Comparison of ENCODE assay signal across 1 cellular context in the genomic region with DNA sequence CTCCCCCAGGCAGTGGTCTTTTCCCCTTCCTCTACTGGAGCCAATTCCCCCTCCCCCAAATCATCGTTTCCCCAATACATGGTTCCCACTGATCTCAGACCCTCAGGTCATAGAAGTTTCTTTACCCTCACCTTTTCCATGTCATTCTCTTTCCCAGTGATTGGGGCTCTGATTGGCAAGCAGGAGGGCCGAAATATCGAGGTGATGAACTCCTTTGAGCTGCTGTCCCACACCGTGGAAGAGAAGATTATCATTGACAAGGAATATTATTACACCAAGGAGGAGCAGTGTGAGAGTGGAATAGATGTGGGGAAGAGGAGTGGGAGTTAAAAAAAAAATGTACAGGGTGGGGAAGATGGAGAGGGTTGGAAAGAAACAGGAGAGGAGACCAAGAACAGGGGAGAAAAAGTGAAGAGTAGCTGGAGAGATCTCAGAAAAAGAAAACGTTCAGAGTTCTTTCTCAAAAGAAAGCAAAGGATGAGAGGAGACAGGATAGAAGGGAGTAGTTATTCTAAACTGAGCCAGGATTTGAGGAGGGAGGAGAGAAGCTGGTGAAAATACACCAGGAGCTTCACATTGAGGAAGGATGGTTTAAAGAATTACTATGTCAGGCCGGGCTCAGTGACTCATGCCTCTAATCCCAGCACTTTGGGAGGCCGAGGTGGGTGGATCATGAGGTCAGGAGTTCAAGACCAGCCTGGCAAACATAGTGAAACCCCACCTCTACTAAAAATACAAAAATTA.
TF ChIP-seq lines count a peak whose summit lies in the region.

No MANE protein-coding gene starts in this region.

TF ChIP-seq in GM12878, 131 proteins besides CTCF, POLR2A, EP300 and RAD21:
- TF ChIP-seq MTA3 (IDR thresholded peaks at IDR 0.05; ENCODE audit: borderline replicate concordance, low read length) (no peak), YBX1 (IDR thresholded peaks at IDR 0.05) (peak; percentile 15; the same call in 1 of the 2 replicates), STAT1 (conservative IDR thresholded peaks at IDR 0.05) (no peak)
TF ChIP-seq in GM12878: peak in this region for 1.
